Comparison of ENCODE assay signal across 1 cellular context in the genomic region with DNA sequence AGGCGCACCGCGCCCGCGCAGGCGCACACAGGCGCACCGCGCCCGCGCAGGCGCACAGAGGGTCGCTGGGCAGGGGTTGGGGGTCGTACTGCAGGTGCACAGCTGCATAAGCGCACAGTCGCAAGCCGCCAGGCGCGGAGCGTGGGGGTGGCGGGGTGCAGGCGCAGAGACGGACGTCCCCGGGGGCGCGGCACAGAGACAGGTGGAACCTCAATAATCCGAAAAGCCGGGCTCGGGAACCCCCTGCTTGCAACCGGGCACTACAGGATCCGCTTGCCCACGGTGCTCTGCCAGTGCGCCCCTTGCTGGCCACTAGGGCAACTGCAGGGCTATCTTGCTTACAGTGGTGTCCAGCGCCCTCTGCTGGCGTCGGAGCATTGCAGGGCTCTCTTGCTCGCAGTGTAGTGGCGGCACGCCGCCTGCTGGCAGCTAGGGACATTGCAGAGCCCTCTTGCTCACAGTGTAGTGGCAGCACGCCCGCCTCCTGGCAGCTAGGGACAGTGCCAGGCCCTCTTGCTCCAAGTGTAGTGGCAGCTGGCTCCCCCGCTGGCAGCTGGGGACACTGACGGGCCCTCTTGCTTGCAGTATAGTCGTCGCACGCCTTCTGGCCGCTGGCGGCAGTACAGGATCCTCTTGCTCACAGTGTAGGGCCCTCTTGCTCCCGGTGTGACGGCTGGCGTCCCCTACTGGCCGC.
TF ChIP-seq lines count a peak whose summit lies in the region.

No MANE protein-coding gene starts in this region.

TF ChIP-seq in WTC11, 78 proteins besides CTCF, POLR2A, EP300 and RAD21 (continued from another document):
- TF ChIP-seq JAZF1 (CRISPR knock-in tag; IDR thresholded peaks at IDR 0.05) (no peak), STAT6 (CRISPR knock-in tag; conservative IDR thresholded peaks at IDR 0.05; ENCODE audit: low read depth) (no peak), FOXK1 (CRISPR knock-in tag; IDR thresholded peaks at IDR 0.05) (no peak), SP1 (CRISPR knock-in tag; conservative IDR thresholded peaks at IDR 0.05) (peak; percentile 27; the same call in 1 of the 2 replicates), IRF2 (CRISPR knock-in tag; IDR thresholded peaks at IDR 0.05; ENCODE audit: borderline replicate concordance, low read depth) (no peak), HMGXB4 (CRISPR knock-in tag; IDR thresholded peaks at IDR 0.05) (peak; percentile 91), PRRX2 (CRISPR knock-in tag; IDR thresholded peaks at IDR 0.05) (no peak), NFATC4 (CRISPR knock-in tag; IDR thresholded peaks at IDR 0.05) (no peak), GTF2I (CRISPR knock-in tag; conservative IDR thresholded peaks at IDR 0.05) (no peak), MYBL2 (CRISPR knock-in tag; IDR thresholded peaks at IDR 0.05) (no peak), PREB (CRISPR knock-in tag; IDR thresholded peaks at IDR 0.05; ENCODE audit: borderline replicate concordance) (no peak), KAT7 (CRISPR knock-in tag; IDR thresholded peaks at IDR 0.05; ENCODE audit: borderline replicate concordance) (no peak), ZBTB21 (CRISPR knock-in tag; IDR thresholded peaks at IDR 0.05; ENCODE audit: borderline replicate concordance) (no peak), NFE2L1 (CRISPR knock-in tag; IDR thresholded peaks at IDR 0.05) (no peak)
- TF ChIP-seq, protein P1, sequence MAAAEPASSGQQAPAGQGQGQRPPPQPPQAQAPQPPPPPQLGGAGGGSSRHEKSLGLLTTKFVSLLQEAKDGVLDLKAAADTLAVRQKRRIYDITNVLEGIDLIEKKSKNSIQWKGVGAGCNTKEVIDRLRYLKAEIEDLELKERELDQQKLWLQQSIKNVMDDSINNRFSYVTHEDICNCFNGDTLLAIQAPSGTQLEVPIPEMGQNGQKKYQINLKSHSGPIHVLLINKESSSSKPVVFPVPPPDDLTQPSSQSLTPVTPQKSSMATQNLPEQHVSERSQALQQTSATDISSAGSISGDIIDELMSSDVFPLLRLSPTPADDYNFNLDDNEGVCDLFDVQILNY (CRISPR knock-in tag; IDR thresholded peaks at IDR 0.05) = no peak
- TF ChIP-seq, protein P2, sequence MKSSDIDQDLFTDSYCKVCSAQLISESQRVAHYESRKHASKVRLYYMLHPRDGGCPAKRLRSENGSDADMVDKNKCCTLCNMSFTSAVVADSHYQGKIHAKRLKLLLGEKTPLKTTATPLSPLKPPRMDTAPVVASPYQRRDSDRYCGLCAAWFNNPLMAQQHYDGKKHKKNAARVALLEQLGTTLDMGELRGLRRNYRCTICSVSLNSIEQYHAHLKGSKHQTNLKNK (CRISPR knock-in tag; IDR thresholded peaks at IDR 0.05) = no peak
